3 cellular contexts compared by ENCODE assay signal in genomic region chr6:75502884-75503283, GRCh38.
TF ChIP-seq lines count a peak whose summit lies in the region.

No MANE protein-coding gene starts in this region.

TF ChIP-seq in A549, 52 proteins besides CTCF, POLR2A, EP300 and RAD21 (continues in another document):
- TF ChIP-seq CEBPB (IDR thresholded peaks at IDR 0.05) (no peak), CHD4 (IDR thresholded peaks at IDR 0.05; ENCODE audit: borderline replicate concordance) (no peak), HEYL (CRISPR knock-in tag; IDR thresholded peaks at IDR 0.05) (no peak), TP53 (CRISPR knock-in tag; IDR thresholded peaks at IDR 0.05) (no peak), RCOR1 (IDR thresholded peaks at IDR 0.05; ENCODE audit: low read depth, low read length) (no peak), RARB (CRISPR knock-in tag; IDR thresholded peaks at IDR 0.05) (no peak), PBX3 (IDR thresholded peaks at IDR 0.05) (no peak), CHD2 (IDR thresholded peaks at IDR 0.05; ENCODE audit: low read length, partially characterized antibody) (no peak), REST (IDR thresholded peaks at IDR 0.05) (no peak), CBX2 (IDR thresholded peaks at IDR 0.05; ENCODE audit: borderline replicate concordance, low read depth) (no peak), NPAS2 (CRISPR knock-in tag; IDR thresholded peaks at IDR 0.05; ENCODE audit: borderline replicate concordance) (no peak), CBX8 (IDR thresholded peaks at IDR 0.05) (no peak), HMGXB4 (CRISPR knock-in tag; IDR thresholded peaks at IDR 0.05; ENCODE audit: borderline replicate concordance) (no peak), FOSB (CRISPR knock-in tag; IDR thresholded peaks at IDR 0.05) (no peak)

TF ChIP-seq in SK-N-SH treated with all-trans-retinoic acid at 6 μM for 48 hours, 23 proteins besides CTCF, POLR2A, EP300 and RAD21:
- TF ChIP-seq RARB (CRISPR knock-in tag; IDR thresholded peaks at IDR 0.05) (no peak), ISL1 (CRISPR knock-in tag; IDR thresholded peaks at IDR 0.05) (peak; percentile 56)

TF ChIP-seq in endothelial cell of umbilical vein, 7 proteins besides CTCF, POLR2A, EP300 and RAD21:
- no peak for TF ChIP-seq POLR2AphosphoS5 (IDR thresholded peaks at IDR 0.05; ENCODE audit: insufficient read depth, low read depth, low read length)
- TF ChIP-seq GATA2 (IDR thresholded peaks at IDR 0.05; ENCODE audit: insufficient read depth, insufficient read length, low read depth, low read length): no peak
- TF ChIP-seq MYC (IDR thresholded peaks at IDR 0.05; ENCODE audit: low read depth, low read length): no peak
- TF ChIP-seq FOS (IDR thresholded peaks at IDR 0.05; ENCODE audit: borderline replicate concordance, insufficient read depth, low read length): no peak
- no peak for TF ChIP-seq MAX (IDR thresholded peaks at IDR 0.05; ENCODE audit: insufficient read depth, insufficient read length)
- no peak for TF ChIP-seq JUN (IDR thresholded peaks at IDR 0.05; ENCODE audit: borderline replicate concordance, insufficient read depth, insufficient read length, low read depth)
- no peak for TF ChIP-seq EZH2 (IDR thresholded peaks at IDR 0.05; ENCODE audit: borderline replicate concordance, low read depth, low read length, severe bottlenecking)
